ENCODE assay signal across 12 cellular contexts in genomic region chr6:228881-229651, GRCh38.
DNase-seq lines count a peak whose midpoint lies in the region; ATAC-seq lines count a peak whose summit lies in the region.
"Had no signal": no experiment of that assay in that cellular context is flagged by ENCODE, and none has a peak within 500 bp of the region (broad histone marks: within the 10 kb centered on the region; RNA-seq: fewer than 3 reads in every experiment).

No MANE protein-coding gene starts in this region.

- H3K27ac Mint-ChIP-seq in activated naive CD4-positive, alpha-beta T cell treated with anti-CD3 and anti-CD28 coated beads, Interleukin-2, amount 50 U/mL, for 24 hours: peak overlapping the region; percentile 55
- no peak overlapping the region for H3K27ac Mint-ChIP-seq in activated naive CD4-positive, alpha-beta T cell treated with anti-CD3 and anti-CD28 coated beads, Interleukin-2, amount 10 ng/mL, durations not matched to agents 7 days and 5 days
- H3K27ac Mint-ChIP-seq in stimulated activated memory B cell treated with anti-CD40 and anti-IgM and Interleukin-4, amounts not matched to agents 10 μg/mL and 1 μg/mL and 100 μg/mL, for 72 hours: peak overlapping the region; percentile 84

- no peak overlapping the region for H3K4me3 Mint-ChIP-seq in activated naive CD4-positive, alpha-beta T cell treated with anti-CD3 and anti-CD28 coated beads, Interleukin-2, amount 50 U/mL, for 24 hours
- no peak overlapping the region for H3K4me3 Mint-ChIP-seq in activated naive CD4-positive, alpha-beta T cell treated with anti-CD3 and anti-CD28 coated beads, Interleukin-2, amount 10 ng/mL, durations not matched to agents 7 days and 5 days
- H3K4me3 Mint-ChIP-seq in stimulated activated memory B cell treated with anti-CD40 and anti-IgM and Interleukin-4, amounts not matched to agents 10 μg/mL and 1 μg/mL and 100 μg/mL, for 72 hours: peak overlapping the region; percentile 69

- in situ Hi-C loops in ACHN (cut with HindIII; ENCODE audit: low pct_ligation_motif_present, low pct_unique_long_range_greater_than_20kb, low sequenced_read_pairs): no loop called here

- ATAC-seq in GM21717 (IDR thresholded peaks at IDR 0.05; ENCODE audit: unreplicated experiment) (peak; percentile 39), HG03159 (IDR thresholded peaks at IDR 0.05; ENCODE audit: unreplicated experiment) (peak; percentile 27)
- no peak for ATAC-seq in stimulated activated memory B cell treated with anti-CD40 and anti-IgM and Interleukin-4, amounts not matched to agents 10 μg/mL and 1 μg/mL and 100 μg/mL, for 72 hours
- ATAC-seq: A549 had no signal

- H3K9me3 Mint-ChIP-seq in activated naive CD4-positive, alpha-beta T cell treated with anti-CD3 and anti-CD28 coated beads, Interleukin-2, amount 50 U/mL, for 24 hours: no peaks in the 10 kb centered on the region
- H3K9me3 Mint-ChIP-seq in activated naive CD4-positive, alpha-beta T cell treated with anti-CD3 and anti-CD28 coated beads, Interleukin-2, amount 10 ng/mL, durations not matched to agents 7 days and 5 days: peaks cover 5% of the 10 kb centered on the region
- H3K9me3 Mint-ChIP-seq in stimulated activated memory B cell treated with anti-CD40 and anti-IgM and Interleukin-4, amounts not matched to agents 10 μg/mL and 1 μg/mL and 100 μg/mL, for 72 hours: no peaks in the 10 kb centered on the region

- H3K27me3 Mint-ChIP-seq in activated naive CD4-positive, alpha-beta T cell treated with anti-CD3 and anti-CD28 coated beads, Interleukin-2, amount 50 U/mL, for 24 hours: no peaks in the 10 kb centered on the region
- peaks cover 3% of the 10 kb centered on the region for H3K27me3 Mint-ChIP-seq in activated naive CD4-positive, alpha-beta T cell treated with anti-CD3 and anti-CD28 coated beads, Interleukin-2, amount 10 ng/mL, durations not matched to agents 7 days and 5 days
- no peaks in the 10 kb centered on the region for H3K27me3 Mint-ChIP-seq in stimulated activated memory B cell treated with anti-CD40 and anti-IgM and Interleukin-4, amounts not matched to agents 10 μg/mL and 1 μg/mL and 100 μg/mL, for 72 hours

- no peaks in the 10 kb centered on the region for H3K36me3 Mint-ChIP-seq in activated naive CD4-positive, alpha-beta T cell treated with anti-CD3 and anti-CD28 coated beads, Interleukin-2, amount 50 U/mL, for 24 hours
- peaks cover 10% of the 10 kb centered on the region for H3K36me3 Mint-ChIP-seq in activated naive CD4-positive, alpha-beta T cell treated with anti-CD3 and anti-CD28 coated beads, Interleukin-2, amount 10 ng/mL, durations not matched to agents 7 days and 5 days
- no peaks in the 10 kb centered on the region for H3K36me3 Mint-ChIP-seq in stimulated activated memory B cell treated with anti-CD40 and anti-IgM and Interleukin-4, amounts not matched to agents 10 μg/mL and 1 μg/mL and 100 μg/mL, for 72 hours

- CTCF ChIA-PET in activated naive CD4-positive, alpha-beta T cell treated with anti-CD3 and anti-CD28 coated beads, Interleukin-2, amount 10 ng/mL, durations not matched to agents 7 days and 5 days (lab: Charles Lee): no interaction called here

- H3K4me1 Mint-ChIP-seq in activated naive CD4-positive, alpha-beta T cell treated with anti-CD3 and anti-CD28 coated beads, Interleukin-2, amount 50 U/mL, for 24 hours: peaks cover 41% of the 10 kb centered on the region
- H3K4me1 Mint-ChIP-seq in activated naive CD4-positive, alpha-beta T cell treated with anti-CD3 and anti-CD28 coated beads, Interleukin-2, amount 10 ng/mL, durations not matched to agents 7 days and 5 days: peaks cover 47% of the 10 kb centered on the region
- H3K4me1 Mint-ChIP-seq in stimulated activated memory B cell treated with anti-CD40 and anti-IgM and Interleukin-4, amounts not matched to agents 10 μg/mL and 1 μg/mL and 100 μg/mL, for 72 hours: peaks cover 68% of the 10 kb centered on the region

- DNase-seq in activated naive CD4-positive, alpha-beta T cell treated with anti-CD3 and anti-CD28 coated beads, Interleukin-2, amount 10 ng/mL, durations not matched to agents 7 days and 5 days: no peak
- no peak for DNase-seq in GM19240 (ENCODE audit: insufficient read length, low spot score)
- DNase-seq in ACHN: no peak
- no peak for DNase-seq in activated naive CD4-positive, alpha-beta T cell (lab: John Stamatoyannopoulos, UW)
- DNase-seq: DMS79; NCI-H526 treated with DMSO at 0.1 percent for 48 hours; stimulated activated CD8-positive, alpha-beta memory T cell treated with anti-CD3 and anti-CD28 coated beads, Interleukin-4, amount 100 ng/mL, for 48 hours had no signal
